ENCODE assay signal across 8 cellular contexts in genomic region chr15:43872416-43873020, GRCh38. TPM values are rescaled to one million over a fixed set of nuclear protein-coding genes. Genes with fewer than 3 reads are reported as not detected.
DNase-seq lines count a peak whose midpoint lies in the region; ATAC-seq, FAIRE-seq and TF ChIP-seq lines count a peak whose summit lies in the region.

No MANE protein-coding gene starts in this region.

- H3K4me3 ChIP-seq in BJ (ENCODE audit: low read depth, low read length) (no peak overlapping the region), bronchial epithelial cell (ENCODE audit: low read depth, low read length) (no peak overlapping the region), kidney epithelial cell (ENCODE audit: low read depth, low read length) (no peak overlapping the region)

- H3K27me3 ChIP-seq in BJ (ENCODE audit: control insufficient read depth, insufficient read depth, low read length) (no peaks in the 10 kb centered on the region), bronchial epithelial cell (ENCODE audit: control insufficient read depth, insufficient read depth, low read length) (no peaks in the 10 kb centered on the region), kidney epithelial cell (ENCODE audit: control insufficient read depth, insufficient read depth, low read length) (no peaks in the 10 kb centered on the region)

- H3K27ac Mint-ChIP-seq in type B pancreatic cell = peak overlapping the region; percentile 2

- DNase-seq in BJ (ENCODE audit: low read depth) = peak; percentile 15
- DNase-seq in NCI-H748 treated with DMSO at 0.1 percent for 48 hours (lab: John Stamatoyannopoulos, UW) = peak; percentile 1
- peak; percentile 64 for DNase-seq in bronchial epithelial cell (ENCODE audit: low read depth)
- peak; percentile 18 for DNase-seq in kidney epithelial cell (ENCODE audit: low read depth)
- DNase-seq in type B pancreatic cell (ENCODE audit: extremely low spot score, unreplicated experiment) = no peak

- peaks cover 7% of the 10 kb centered on the region for H3K36me3 Mint-ChIP-seq in type B pancreatic cell

- peak; percentile 73 for TF ChIP-seq CTCF in BJ (IDR thresholded peaks at IDR 0.05; ENCODE audit: insufficient read depth, low read depth, low read length)
- TF ChIP-seq CTCF in GM12872 (IDR thresholded peaks at IDR 0.05; ENCODE audit: insufficient read depth, low read depth, low read length) = peak; percentile 57
- TF ChIP-seq CTCF in bronchial epithelial cell (IDR thresholded peaks at IDR 0.05; ENCODE audit: insufficient read depth, low read length, severe bottlenecking) = peak; percentile 69
- peak; percentile 45 for TF ChIP-seq CTCF in kidney epithelial cell (IDR thresholded peaks at IDR 0.05; ENCODE audit: insufficient read depth, low read length, poor library complexity, severe bottlenecking)
- peak; percentile 83 for TF ChIP-seq CTCF in type B pancreatic cell (conservative IDR thresholded peaks at IDR 0.05)

- H3K36me3 ChIP-seq in BJ (ENCODE audit: control insufficient read depth, insufficient read depth, low read length) = no peaks in the 10 kb centered on the region
- no peaks in the 10 kb centered on the region for H3K36me3 ChIP-seq in bronchial epithelial cell (ENCODE audit: control insufficient read depth, insufficient read depth, low read length)
- H3K36me3 ChIP-seq in kidney epithelial cell (ENCODE audit: control insufficient read depth, insufficient read depth, low read length) = no peaks in the 10 kb centered on the region

- no peak overlapping the region for H3K4me3 Mint-ChIP-seq in type B pancreatic cell

- ATAC-seq in HG02571 (IDR thresholded peaks at IDR 0.05; ENCODE audit: unreplicated experiment) (no peak), GM19351 (IDR thresholded peaks at IDR 0.05; ENCODE audit: unreplicated experiment) (no peak)

- H3K4me1 Mint-ChIP-seq in type B pancreatic cell (ENCODE audit: unreplicated experiment) = no peaks in the 10 kb centered on the region

- no peaks in the 10 kb centered on the region for H3K27me3 Mint-ChIP-seq in type B pancreatic cell

- FAIRE-seq in bronchial epithelial cell (lab: Jason Lieb, UNC) = no peak

- POLR2A ChIA-PET in BJ (lab: Charles Lee) = no interaction called here

- no peaks in the 10 kb centered on the region for H3K9me3 Mint-ChIP-seq in type B pancreatic cell

- CTCF ChIA-PET in BJ (lab: Yijun Ruan, JAX) = interaction anchor here (0.7 to 2.7 kb wide), 18 partner anchors 9 to 677 kb away, joined by 3 to 20 read pairs (median 4); no protein-coding TSS in a partner anchor

RNA-seq across cellular contexts. Expression of gene WDR76, which starts 45.7 kb away (rescaled TPM):
- polyA plus RNA-seq in BJ (2011; rRNA removed) = 1.5 and 3.4 TPM in 2 replicates
- 3.0 and 3.5 TPM in 2 replicates for polyA minus RNA-seq in BJ (2011; rRNA and poly(A)+ RNA removed)
- total RNA-seq in bronchial epithelial cell (1.2 and 2.1 TPM in 2 replicates), kidney epithelial cell (2.1 and 4.5 TPM in 2 replicates), type B pancreatic cell (ENCODE audit: low replicate concordance) (5.7 and 16.9 TPM in 2 replicates)

RNA-seq across cellular contexts. Expression of gene MFAP1, which starts 48.0 kb away (rescaled TPM):
- 13.1 and 23.4 TPM in 2 replicates for polyA plus RNA-seq in BJ (2011; rRNA removed)
- polyA minus RNA-seq in BJ (2011; rRNA and poly(A)+ RNA removed) = 9.9 and 10.3 TPM in 2 replicates
- 20.8 and 30.3 TPM in 2 replicates for total RNA-seq in bronchial epithelial cell
- 25.5 and 28.6 TPM in 2 replicates for total RNA-seq in kidney epithelial cell
- 36.6 and 37.4 TPM in 2 replicates for total RNA-seq in type B pancreatic cell (ENCODE audit: low replicate concordance)
